In the genomic region with DNA sequence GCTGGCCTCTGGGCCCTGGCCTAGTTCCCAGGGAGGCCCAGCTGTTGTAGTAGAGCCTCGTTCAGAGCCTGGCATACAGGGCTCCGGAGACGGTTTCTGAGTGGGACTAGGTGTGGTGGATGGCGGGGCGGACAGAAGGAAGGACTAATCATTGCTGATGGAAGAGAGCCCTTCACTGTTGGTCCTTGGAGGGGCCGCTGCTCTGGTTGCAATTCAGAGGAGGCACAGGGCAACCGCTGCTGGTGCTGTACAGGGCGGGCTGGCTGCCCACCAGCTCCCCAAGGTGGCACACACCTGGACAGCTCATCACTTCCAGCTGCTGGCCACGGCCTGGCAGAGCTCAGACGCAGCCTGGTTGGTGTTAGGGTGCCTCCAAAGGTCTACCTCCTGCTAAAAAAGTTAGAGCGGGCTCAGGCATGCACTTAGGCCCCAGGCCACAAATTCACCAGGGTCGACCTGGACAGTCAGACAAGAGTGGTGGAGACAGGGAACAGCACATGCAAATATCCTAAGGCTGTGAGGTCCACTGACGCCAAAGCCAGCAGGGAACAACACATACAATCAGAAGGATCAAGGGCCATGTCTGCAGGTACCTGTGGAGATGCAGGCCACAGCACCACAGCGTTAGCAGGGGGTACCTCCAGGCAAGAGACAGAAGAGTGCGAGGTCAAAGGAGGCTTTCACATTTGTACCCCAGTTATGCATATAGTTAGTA, we compare ENCODE assay signal across 17 cellular contexts. TPM values are rescaled to one million over a fixed set of nuclear protein-coding genes. Genes with fewer than 3 reads are reported as not detected.
DNase-seq lines count a peak whose midpoint lies in the region; ATAC-seq, FAIRE-seq and TF ChIP-seq lines count a peak whose summit lies in the region.
"Had no signal": no experiment of that assay in that cellular context is flagged by ENCODE, and none has a peak within 500 bp of the region (broad histone marks: within the 10 kb centered on the region; RNA-seq: fewer than 3 reads in every experiment).

No MANE protein-coding gene starts in this region.

- no peak overlapping the region; a peak in 2 of 6 replicates for H3K27ac ChIP-seq in A549
- H3K27ac ChIP-seq in CD8-positive, alpha-beta memory T cell (ENCODE audit: low read depth, low read length), result no peak overlapping the region

- WGBS in A549 (ENCODE audit: missing lambda C conversion rate), result 80% methylated on average over 11 of the region's 15 CpGs

- no peak for TF ChIP-seq RAD21 in A549 (conservative IDR thresholded peaks at IDR 0.05 in 1 of 2, IDR thresholded peaks at IDR 0.05 in 1 of 2)

- peaks cover 0 to 3% of the 10 kb centered on the region in 2 donors for H3K27me3 Mint-ChIP-seq in CD8-positive, alpha-beta memory T cell
- no peaks in the 10 kb centered on the region for H3K27me3 Mint-ChIP-seq in activated naive CD8-positive, alpha-beta T cell
- H3K27me3 Mint-ChIP-seq in naive B cell, result peaks cover 0 to 25% (median 15%) of the 10 kb centered on the region in 3 donors

- H3K4me3 ChIP-seq in A549 (no peak overlapping the region), foreskin fibroblast (ENCODE audit: low read depth in 1 of 2, low read length in 2 of 2) (no peak overlapping the region)
- H3K4me3 ChIP-seq in CD8-positive, alpha-beta memory T cell (ENCODE audit: low read length), result no peak overlapping the region

- POLR2A ChIA-PET in A549 (lab: Yijun Ruan, JAX), result no interaction called here
- POLR2A ChIA-PET in CD8-positive, alpha-beta memory T cell (lab: Charles Lee), result no interaction called here

- peaks cover 4 to 11% (median 9%) of the 10 kb centered on the region in 3 donors for H3K4me1 Mint-ChIP-seq in CD8-positive, alpha-beta memory T cell
- peaks cover 5% of the 10 kb centered on the region for H3K4me1 Mint-ChIP-seq in activated naive CD8-positive, alpha-beta T cell (ENCODE audit: low read depth)
- H3K4me1 Mint-ChIP-seq in naive B cell, result peaks cover 12 to 16% (median 12%) of the 10 kb centered on the region in 3 donors

- H3K9me3 ChIP-seq in A549, result no peaks in the 10 kb centered on the region
- no peaks in the 10 kb centered on the region for H3K9me3 ChIP-seq in CD8-positive, alpha-beta memory T cell (ENCODE audit: low read length)
- H3K9me3 ChIP-seq: HAP-1, SK-N-SH had no signal

- no peak for TF ChIP-seq EP300 in A549 (IDR thresholded peaks at IDR 0.05)

- CTCF ChIA-PET in A549 (lab: Yijun Ruan, JAX), result interaction anchor here (1.0 to 7.4 kb wide), 10 partner anchors 10 to 379 kb away, joined by 3 to 43 read pairs (median 4); no protein-coding TSS in a partner anchor
- CTCF ChIA-PET in CD8-positive, alpha-beta memory T cell (lab: Charles Lee), result interaction anchor here (0.6 to 3.2 kb wide), 8 partner anchors 10 to 241 kb away, joined by 3 to 15 read pairs (median 6); no protein-coding TSS in a partner anchor

- ATAC-seq in A549, result no peak
- ATAC-seq in naive B cell (ENCODE audit: low read depth in 2 of 2), result no peak

- H3K36me3 ChIP-seq in CD8-positive, alpha-beta memory T cell (ENCODE audit: insufficient read depth, low read length), result no peaks in the 10 kb centered on the region
- H3K36me3 ChIP-seq: HAP-1 had no signal

- peak overlapping the region; percentile 99 for H3K4me2 ChIP-seq in A549

- no peaks in the 10 kb centered on the region for H3K27me3 ChIP-seq in CD8-positive, alpha-beta memory T cell (ENCODE audit: insufficient read depth, low read length, poor library complexity, severe bottlenecking)

- H3K4me3 Mint-ChIP-seq in CD8-positive, alpha-beta memory T cell, result peak overlapping the region; percentile 67 to 91 (median 76)
- peak overlapping the region; percentile 86 for H3K4me3 Mint-ChIP-seq in activated naive CD8-positive, alpha-beta T cell
- H3K4me3 Mint-ChIP-seq in naive B cell, result peak overlapping the region; percentile 79 to 88 (median 85)

- TF ChIP-seq POLR2A in A549 (IDR thresholded peaks at IDR 0.05; ENCODE audit: low read length) (no peak), erythroblast (IDR thresholded peaks at IDR 0.05; ENCODE audit: low read length) (no peak)

- H3K36me3 Mint-ChIP-seq in CD8-positive, alpha-beta memory T cell, result peaks cover 0 to 1% (median 0%) of the 10 kb centered on the region in 3 donors
- no peaks in the 10 kb centered on the region for H3K36me3 Mint-ChIP-seq in activated naive CD8-positive, alpha-beta T cell
- H3K36me3 Mint-ChIP-seq in naive B cell, result no peaks in the 10 kb centered on the region
- H3K36me3 Mint-ChIP-seq: activated naive CD4-positive, alpha-beta T cell treated with anti-CD3 and anti-CD28 coated beads, Interleukin-2, amount 50 U/mL, for 72 hours had no signal

- FAIRE-seq in A549 (lab: Jason Lieb, UNC), result no peak
- FAIRE-seq: GM18507 had no signal

- DNase-seq in A549 (ENCODE audit: low read depth in 1 of 2, low spot score in 1 of 2) (no peak), naive B cell (no peak), NCI-H2227 treated with DMSO at 0.1 percent for 48 hours (lab: John Stamatoyannopoulos, UW) (no peak), cerebellar nuclear complex (lab: John Stamatoyannopoulos, UW) (no peak), foreskin fibroblast (no peak), erythroblast (lab: John Stamatoyannopoulos, UW) (no peak)
- DNase-seq in CD8-positive, alpha-beta memory T cell, result no peak
- DNase-seq: C1 segment of cervical spinal cord, cortex of kidney, GDM1, NCI-H2171 treated with DMSO at 0.1 percent for 48 hours, SK-N-SH had no signal

- H3K27ac Mint-ChIP-seq in CD8-positive, alpha-beta memory T cell, result peak overlapping the region in 2 of 8 donors; percentile 24 to 81
- peak overlapping the region; percentile 13 for H3K27ac Mint-ChIP-seq in activated naive CD8-positive, alpha-beta T cell
- peak overlapping the region in 1 of 6 donors; percentile 40 for H3K27ac Mint-ChIP-seq in naive B cell
- H3K27ac Mint-ChIP-seq: activated naive CD4-positive, alpha-beta T cell treated with anti-CD3 and anti-CD28 coated beads, Interleukin-2, amount 50 U/mL, for 72 hours had no signal

- TF ChIP-seq CTCF in A549 (IDR thresholded peaks at IDR 0.05) (no peak), foreskin fibroblast (IDR thresholded peaks at IDR 0.05; ENCODE audit: low read depth, low read length) (no peak)

- no peaks in the 10 kb centered on the region for H3K9me3 Mint-ChIP-seq in CD8-positive, alpha-beta memory T cell
- H3K9me3 Mint-ChIP-seq in activated naive CD8-positive, alpha-beta T cell (ENCODE audit: low read depth), result no peaks in the 10 kb centered on the region
- no peaks in the 10 kb centered on the region for H3K9me3 Mint-ChIP-seq in naive B cell
- H3K9me3 Mint-ChIP-seq: activated naive CD4-positive, alpha-beta T cell treated with anti-CD3 and anti-CD28 coated beads, Interleukin-2, amount 50 U/mL, for 72 hours had no signal

- peaks cover 8% of the 10 kb centered on the region for H3K4me1 ChIP-seq in A549
- H3K4me1 ChIP-seq in CD8-positive, alpha-beta memory T cell (ENCODE audit: insufficient read depth, low read length), result peaks cover 8% of the 10 kb centered on the region

TF ChIP-seq in A549, 52 proteins besides CTCF, POLR2A, EP300 and RAD21:
- no peak for TF ChIP-seq ZFP36 (IDR thresholded peaks at IDR 0.05; ENCODE audit: borderline replicate concordance, partially characterized antibody)
- no peak for TF ChIP-seq HOXB5 (CRISPR knock-in tag; IDR thresholded peaks at IDR 0.05)
- TF ChIP-seq FOXS1 (CRISPR knock-in tag; IDR thresholded peaks at IDR 0.05), result no peak

RNA-seq across cellular contexts. Expression of a gene that starts 7.5 kb away (rescaled TPM):
- polyA plus RNA-seq in A549 (2011; rRNA removed) (87.3 and 93.5 TPM in 2 replicates), A549 (2017; fragmentation: RNase III; extraction: RNeasy Plus Mini Kit Qiagen cat#74134 plus additional on column Dnase treatment) (65.8 to 67.1 TPM (median 66.9 TPM) in 3 replicates), naive B cell (ENCODE audit: low read depth in 6 of 6) (10 to 100 TPM; 48.9 to 87.9 (median 64.8) TPM)
- 50.1 and 56.0 TPM in 2 replicates for polyA plus RNA-seq in A549 (2012; cell fraction: cytosol; rRNA removed)
- 41.5 and 55.4 TPM in 2 replicates for polyA plus RNA-seq in A549 (2012; cell fraction: nucleus; rRNA removed)
- polyA minus RNA-seq in A549 (2011; rRNA and poly(A)+ RNA removed), result 67.3 and 77.0 TPM in 2 replicates
- 10 to 100 TPM; 95.4 to 98.1 TPM for total RNA-seq in CD8-positive, alpha-beta memory T cell
- polyA plus RNA-seq in CD8-positive, alpha-beta memory T cell, result 94.8 TPM

RNA-seq across cellular contexts. Expression of a gene that starts 42.6 kb away (rescaled TPM):
- polyA plus RNA-seq in A549 (2011; rRNA removed) (0.11 TPM in 1 of 2 replicates, not detected in the other), A549 (2017; fragmentation: RNase III; extraction: RNeasy Plus Mini Kit Qiagen cat#74134 plus additional on column Dnase treatment) (0.08 to 0.14 TPM (median 0.09 TPM) in 3 replicates), naive B cell (ENCODE audit: low read depth in 6 of 6) (not detected)
- polyA plus RNA-seq in A549 (2012; cell fraction: cytosol; rRNA removed), result 0.04 and 0.16 TPM in 2 replicates
- polyA plus RNA-seq in A549 (2012; cell fraction: nucleus; rRNA removed), result 0.26 and 0.34 TPM in 2 replicates
- not detected in 2 replicates for polyA minus RNA-seq in A549 (2011; rRNA and poly(A)+ RNA removed)
- under 1 TPM in 1 of 2 experiments, not detected in 1; 0.07 TPM for total RNA-seq in CD8-positive, alpha-beta memory T cell
- not detected for polyA plus RNA-seq in CD8-positive, alpha-beta memory T cell
- total RNA-seq: activated naive CD4-positive, alpha-beta T cell treated with anti-CD3 and anti-CD28 coated beads, Interleukin-2, amount 50 U/mL, for 72 hours; OCI-LY7 had no signal

RNA-seq across cellular contexts. Expression of a gene that starts 43.0 kb away (rescaled TPM):
- polyA plus RNA-seq in A549 (2011; rRNA removed), result 1.8 and 2.3 TPM in 2 replicates
- polyA plus RNA-seq in A549 (2012; cell fraction: cytosol; rRNA removed), result 1.8 and 2.3 TPM in 2 replicates
- 8.9 and 9.2 TPM in 2 replicates for polyA plus RNA-seq in A549 (2012; cell fraction: nucleus; rRNA removed)
- polyA plus RNA-seq in A549 (2017; fragmentation: RNase III; extraction: RNeasy Plus Mini Kit Qiagen cat#74134 plus additional on column Dnase treatment), result 1.5 to 2.1 TPM (median 1.6 TPM) in 3 replicates
- 1.2 and 3.9 TPM in 2 replicates for polyA minus RNA-seq in A549 (2011; rRNA and poly(A)+ RNA removed)
- total RNA-seq in CD8-positive, alpha-beta memory T cell, result 10 to 100 TPM; 12.9 to 13.2 TPM
- polyA plus RNA-seq in CD8-positive, alpha-beta memory T cell, result 14.8 TPM
- 1 to 10 TPM in 4 of 6 donors, under 1 TPM in 2; 0.71 to 2.9 (median 1.4) TPM for polyA plus RNA-seq in naive B cell (ENCODE audit: low read depth in 6 of 6)
